In the genomic region with DNA sequence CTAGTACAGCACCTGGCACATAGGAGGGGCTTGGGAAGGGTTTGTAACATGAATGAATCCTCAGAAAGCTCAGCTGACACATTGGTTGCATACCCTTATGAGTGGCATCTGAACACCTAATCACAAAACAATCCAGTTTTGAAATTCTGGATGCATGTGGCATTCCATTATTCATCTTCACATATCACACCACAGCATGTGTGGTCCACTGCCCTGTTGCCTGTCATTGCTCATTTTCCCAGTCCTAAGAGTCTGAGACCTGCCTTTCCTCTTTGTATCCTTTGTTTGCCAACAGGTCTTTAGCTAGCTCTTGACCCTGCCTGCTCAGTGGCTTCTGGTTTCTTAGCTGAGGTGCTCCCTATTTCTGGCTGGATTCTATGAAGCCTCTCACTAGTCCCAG, we compare ENCODE assay signal across 2 cellular contexts.
TF ChIP-seq lines count a peak whose summit lies in the region.

No MANE protein-coding gene starts in this region.

TF ChIP-seq in IMR-90, 13 proteins besides CTCF, POLR2A, EP300 and RAD21:
- TF ChIP-seq MAZ (IDR thresholded peaks at IDR 0.05; ENCODE audit: borderline replicate concordance, low read depth, low read length) (no peak), RFX5 (IDR thresholded peaks at IDR 0.05; ENCODE audit: low read depth, low read length) (no peak), SMC3 (IDR thresholded peaks at IDR 0.05; ENCODE audit: low read depth, low read length) (no peak), MXI1 (IDR thresholded peaks at IDR 0.05; ENCODE audit: borderline replicate concordance, low read depth, low read length) (no peak), BHLHE40 (IDR thresholded peaks at IDR 0.05; ENCODE audit: low read depth, low read length) (no peak), RCOR1 (IDR thresholded peaks at IDR 0.05; ENCODE audit: insufficient replicate concordance, low read length) (no peak), MAFK (IDR thresholded peaks at IDR 0.05; ENCODE audit: low read depth, low read length) (no peak), FOS (IDR thresholded peaks at IDR 0.05; ENCODE audit: low read depth, low read length) (no peak)
- TF ChIP-seq, protein P1, sequence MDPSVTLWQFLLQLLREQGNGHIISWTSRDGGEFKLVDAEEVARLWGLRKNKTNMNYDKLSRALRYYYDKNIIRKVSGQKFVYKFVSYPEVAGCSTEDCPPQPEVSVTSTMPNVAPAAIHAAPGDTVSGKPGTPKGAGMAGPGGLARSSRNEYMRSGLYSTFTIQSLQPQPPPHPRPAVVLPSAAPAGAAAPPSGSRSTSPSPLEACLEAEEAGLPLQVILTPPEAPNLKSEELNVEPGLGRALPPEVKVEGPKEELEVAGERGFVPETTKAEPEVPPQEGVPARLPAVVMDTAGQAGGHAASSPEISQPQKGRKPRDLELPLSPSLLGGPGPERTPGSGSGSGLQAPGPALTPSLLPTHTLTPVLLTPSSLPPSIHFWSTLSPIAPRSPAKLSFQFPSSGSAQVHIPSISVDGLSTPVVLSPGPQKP (IDR thresholded peaks at IDR 0.05; ENCODE audit: borderline replicate concordance, low read depth, low read length), result no peak
- TF ChIP-seq, protein P2, sequence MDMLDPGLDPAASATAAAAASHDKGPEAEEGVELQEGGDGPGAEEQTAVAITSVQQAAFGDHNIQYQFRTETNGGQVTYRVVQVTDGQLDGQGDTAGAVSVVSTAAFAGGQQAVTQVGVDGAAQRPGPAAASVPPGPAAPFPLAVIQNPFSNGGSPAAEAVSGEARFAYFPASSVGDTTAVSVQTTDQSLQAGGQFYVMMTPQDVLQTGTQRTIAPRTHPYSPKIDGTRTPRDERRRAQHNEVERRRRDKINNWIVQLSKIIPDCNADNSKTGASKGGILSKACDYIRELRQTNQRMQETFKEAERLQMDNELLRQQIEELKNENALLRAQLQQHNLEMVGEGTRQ (IDR thresholded peaks at IDR 0.05; ENCODE audit: low read depth, low read length), result no peak

TF ChIP-seq in K562, 482 proteins besides CTCF, POLR2A, EP300 and RAD21:
- TF ChIP-seq, protein P3, sequence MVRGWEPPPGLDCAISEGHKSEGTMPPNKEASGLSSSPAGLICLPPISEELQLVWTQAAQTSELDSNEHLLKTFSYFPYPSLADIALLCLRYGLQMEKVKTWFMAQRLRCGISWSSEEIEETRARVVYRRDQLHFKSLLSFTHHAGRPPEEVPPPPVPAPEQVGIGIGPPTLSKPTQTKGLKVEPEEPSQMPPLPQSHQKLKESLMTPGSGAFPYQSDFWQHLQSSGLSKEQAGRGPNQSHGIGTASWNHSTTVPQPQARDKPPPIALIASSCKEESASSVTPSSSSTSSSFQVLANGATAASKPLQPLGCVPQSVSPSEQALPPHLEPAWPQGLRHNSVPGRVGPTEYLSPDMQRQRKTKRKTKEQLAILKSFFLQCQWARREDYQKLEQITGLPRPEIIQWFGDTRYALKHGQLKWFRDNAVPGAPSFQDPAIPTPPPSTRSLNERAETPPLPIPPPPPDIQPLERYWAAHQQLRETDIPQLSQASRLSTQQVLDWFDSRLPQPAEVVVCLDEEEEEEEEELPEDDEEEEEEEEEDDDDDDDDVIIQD (CRISPR knock-in tag; IDR thresholded peaks at IDR 0.05), result no peak
- TF ChIP-seq SRSF1 (IDR thresholded peaks at IDR 0.05; ENCODE audit: low read depth, low read length) (no peak), RBM15 (IDR thresholded peaks at IDR 0.05; ENCODE audit: insufficient read depth, low read length) (no peak), SMAD2 (IDR thresholded peaks at IDR 0.05; ENCODE audit: low read depth, low read length) (no peak), SAFB2 (IDR thresholded peaks at IDR 0.05; ENCODE audit: borderline replicate concordance, low read depth, low read length, severe bottlenecking) (no peak), FOXK2 (conservative IDR thresholded peaks at IDR 0.05 in 1 of 2, IDR thresholded peaks at IDR 0.05 in 1 of 2; ENCODE audit: low read depth in 2 of 2) (no peak), MAFF (IDR thresholded peaks at IDR 0.05; ENCODE audit: low read length) (no peak), ZNF239 (CRISPR knock-in tag; IDR thresholded peaks at IDR 0.05) (no peak), CBFA2T3 (IDR thresholded peaks at IDR 0.05) (no peak), ZNF41 (CRISPR knock-in tag; conservative IDR thresholded peaks at IDR 0.05) (no peak), EP400 (IDR thresholded peaks at IDR 0.05) (no peak), SNRNP70 (optimal IDR thresholded peaks at IDR 0.05; ENCODE audit: low read depth, low read length) (no peak), BRCA1 (IDR thresholded peaks at IDR 0.05) (no peak), BRCA1 (CRISPR knock-in tag; IDR thresholded peaks at IDR 0.05) (no peak), BRF1 (IDR thresholded peaks at IDR 0.05; ENCODE audit: borderline replicate concordance, extremely low read depth, insufficient read length) (no peak), NCOA6 (IDR thresholded peaks at IDR 0.05) (no peak), BHLHE40 (IDR thresholded peaks at IDR 0.05; ENCODE audit: low read length) (no peak), ZKSCAN1 (IDR thresholded peaks at IDR 0.05; ENCODE audit: low read depth, low read length) (no peak)
- TF ChIP-seq, protein P4, sequence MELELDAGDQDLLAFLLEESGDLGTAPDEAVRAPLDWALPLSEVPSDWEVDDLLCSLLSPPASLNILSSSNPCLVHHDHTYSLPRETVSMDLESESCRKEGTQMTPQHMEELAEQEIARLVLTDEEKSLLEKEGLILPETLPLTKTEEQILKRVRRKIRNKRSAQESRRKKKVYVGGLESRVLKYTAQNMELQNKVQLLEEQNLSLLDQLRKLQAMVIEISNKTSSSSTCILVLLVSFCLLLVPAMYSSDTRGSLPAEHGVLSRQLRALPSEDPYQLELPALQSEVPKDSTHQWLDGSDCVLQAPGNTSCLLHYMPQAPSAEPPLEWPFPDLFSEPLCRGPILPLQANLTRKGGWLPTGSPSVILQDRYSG (tag; conservative IDR thresholded peaks at IDR 0.05; ENCODE audit: low read depth), result no peak
- TF ChIP-seq, protein P5, sequence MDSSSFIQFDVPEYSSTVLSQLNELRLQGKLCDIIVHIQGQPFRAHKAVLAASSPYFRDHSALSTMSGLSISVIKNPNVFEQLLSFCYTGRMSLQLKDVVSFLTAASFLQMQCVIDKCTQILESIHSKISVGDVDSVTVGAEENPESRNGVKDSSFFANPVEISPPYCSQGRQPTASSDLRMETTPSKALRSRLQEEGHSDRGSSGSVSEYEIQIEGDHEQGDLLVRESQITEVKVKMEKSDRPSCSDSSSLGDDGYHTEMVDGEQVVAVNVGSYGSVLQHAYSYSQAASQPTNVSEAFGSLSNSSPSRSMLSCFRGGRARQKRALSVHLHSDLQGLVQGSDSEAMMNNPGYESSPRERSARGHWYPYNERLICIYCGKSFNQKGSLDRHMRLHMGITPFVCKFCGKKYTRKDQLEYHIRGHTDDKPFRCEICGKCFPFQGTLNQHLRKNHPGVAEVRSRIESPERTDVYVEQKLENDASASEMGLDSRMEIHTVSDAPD (CRISPR knock-in tag; IDR thresholded peaks at IDR 0.05), result no peak
- TF ChIP-seq, protein P6, sequence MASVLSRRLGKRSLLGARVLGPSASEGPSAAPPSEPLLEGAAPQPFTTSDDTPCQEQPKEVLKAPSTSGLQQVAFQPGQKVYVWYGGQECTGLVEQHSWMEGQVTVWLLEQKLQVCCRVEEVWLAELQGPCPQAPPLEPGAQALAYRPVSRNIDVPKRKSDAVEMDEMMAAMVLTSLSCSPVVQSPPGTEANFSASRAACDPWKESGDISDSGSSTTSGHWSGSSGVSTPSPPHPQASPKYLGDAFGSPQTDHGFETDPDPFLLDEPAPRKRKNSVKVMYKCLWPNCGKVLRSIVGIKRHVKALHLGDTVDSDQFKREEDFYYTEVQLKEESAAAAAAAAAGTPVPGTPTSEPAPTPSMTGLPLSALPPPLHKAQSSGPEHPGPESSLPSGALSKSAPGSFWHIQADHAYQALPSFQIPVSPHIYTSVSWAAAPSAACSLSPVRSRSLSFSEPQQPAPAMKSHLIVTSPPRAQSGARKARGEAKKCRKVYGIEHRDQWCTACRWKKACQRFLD (CRISPR knock-in tag; IDR thresholded peaks at IDR 0.05), result no peak
